Comparison of ENCODE assay signal across 1 cellular context in genomic region chr18:9321017-9321452, GRCh38.
TF ChIP-seq lines count a peak whose summit lies in the region.

No MANE protein-coding gene starts in this region.

TF ChIP-seq in K562, 482 proteins besides CTCF, POLR2A, EP300 and RAD21 (continued from another document and continues in another):
- TF ChIP-seq CREB1 (IDR thresholded peaks at IDR 0.05) (no peak), CREB1 (CRISPR knock-in tag; IDR thresholded peaks at IDR 0.05) (peak; percentile 61), MCM2 (IDR thresholded peaks at IDR 0.05; ENCODE audit: low read depth) (no peak), SMARCE1 (IDR thresholded peaks at IDR 0.05) (0 out of 2 replicates have a peak, but pooled peaks have one; percentile 15), RREB1 (CRISPR knock-in tag; IDR thresholded peaks at IDR 0.05) (no peak), PBX2 (CRISPR knock-in tag; IDR thresholded peaks at IDR 0.05; ENCODE audit: low read depth) (no peak), PBX2 (tag; conservative IDR thresholded peaks at IDR 0.05; ENCODE audit: low read depth) (0 out of 2 replicates have a peak, but pooled peaks have one; percentile 23), TEAD4 (IDR thresholded peaks at IDR 0.05; ENCODE audit: low read length) (peak; percentile 86), TEAD4 (CRISPR knock-in tag; IDR thresholded peaks at IDR 0.05; ENCODE audit: borderline replicate concordance) (peak; percentile 56; the same call in 1 of the 2 replicates), GABPB2 (CRISPR knock-in tag; conservative IDR thresholded peaks at IDR 0.05) (no peak), ARID3B (CRISPR knock-in tag; IDR thresholded peaks at IDR 0.05; ENCODE audit: borderline replicate concordance) (no peak), POLR2AphosphoS2 (IDR thresholded peaks at IDR 0.05; ENCODE audit: low read length) (no peak), POLR2G (IDR thresholded peaks at IDR 0.05; ENCODE audit: low read depth, low read length) (no peak), ZNF57 (CRISPR knock-in tag; IDR thresholded peaks at IDR 0.05) (no peak), RFX7 (CRISPR knock-in tag; IDR thresholded peaks at IDR 0.05) (no peak), ZNF586 (CRISPR knock-in tag; conservative IDR thresholded peaks at IDR 0.05) (no peak), PHF20 (IDR thresholded peaks at IDR 0.05; ENCODE audit: partially characterized antibody) (no peak), CBX2 (IDR thresholded peaks at IDR 0.05; ENCODE audit: insufficient read depth, low read length, poor library complexity, severe bottlenecking) (no peak), POLR3G (IDR thresholded peaks at IDR 0.05; ENCODE audit: extremely low read depth, insufficient read length, insufficient replicate concordance) (no peak), TOE1 (IDR thresholded peaks at IDR 0.05; ENCODE audit: borderline replicate concordance) (no peak), TOE1 (CRISPR knock-in tag; IDR thresholded peaks at IDR 0.05; ENCODE audit: borderline replicate concordance, low read depth) (no peak), VEZF1 (CRISPR knock-in tag; IDR thresholded peaks at IDR 0.05) (peak; percentile 46), THRAP3 (IDR thresholded peaks at IDR 0.05; ENCODE audit: borderline replicate concordance) (no peak), ZNF140 (CRISPR knock-in tag; IDR thresholded peaks at IDR 0.05) (no peak), ZMIZ1 (IDR thresholded peaks at IDR 0.05; ENCODE audit: low read depth in 2 of 2, low read length in 2 of 2) (no peak), THRB (CRISPR knock-in tag; conservative IDR thresholded peaks at IDR 0.05) (no peak), NFATC3 (IDR thresholded peaks at IDR 0.05) (no peak), PTBP1 (IDR thresholded peaks at IDR 0.05; ENCODE audit: low read depth, low read length) (no peak), CCNT2 (IDR thresholded peaks at IDR 0.05; ENCODE audit: borderline replicate concordance, extremely low read depth, insufficient read length, low read depth, low read length) (no peak), KAT8 (IDR thresholded peaks at IDR 0.05; ENCODE audit: low read depth) (no peak), THRA (IDR thresholded peaks at IDR 0.05) (no peak), ZNF212 (CRISPR knock-in tag; IDR thresholded peaks at IDR 0.05) (no peak), GABPA (tag; conservative IDR thresholded peaks at IDR 0.05; ENCODE audit: low read depth) (peak; percentile 72), ZNF764 (CRISPR knock-in tag; IDR thresholded peaks at IDR 0.05; ENCODE audit: low read depth) (no peak), CBFA2T3 (IDR thresholded peaks at IDR 0.05) (peak; percentile 80), ZBTB12 (CRISPR knock-in tag; IDR thresholded peaks at IDR 0.05) (no peak), TAF7 (tag; IDR thresholded peaks at IDR 0.05) (no peak), IRF1 (CRISPR knock-in tag; IDR thresholded peaks at IDR 0.05; ENCODE audit: borderline replicate concordance) (no peak; the same call in 1 of the 2 replicates), HNRNPK (IDR thresholded peaks at IDR 0.05; ENCODE audit: low read depth, low read length, poor library complexity, severe bottlenecking) (no peak), FOXK2 (conservative IDR thresholded peaks at IDR 0.05 in 1 of 2, IDR thresholded peaks at IDR 0.05 in 1 of 2; ENCODE audit: low read depth in 2 of 2) (no peak), E2F4 (CRISPR knock-in tag; IDR thresholded peaks at IDR 0.05; ENCODE audit: low read depth) (no peak)
